Comparison of ENCODE assay signal across 1 cellular context in genomic region chr1:16021681-16022080, GRCh38.
TF ChIP-seq lines count a peak whose summit lies in the region.

Gene CLCNKA (plus strand): TSS chr1:16022036. CDS start chr1:16022620, 584 bp downstream.

TF ChIP-seq in K562, 482 proteins besides CTCF, POLR2A, EP300 and RAD21 (continued from another document):
- no peak for TF ChIP-seq CHD7 (IDR thresholded peaks at IDR 0.05; ENCODE audit: low read depth, low read length)
- TF ChIP-seq PHF8 (IDR thresholded peaks at IDR 0.05; ENCODE audit: borderline replicate concordance, low read length): no peak
- TF ChIP-seq CBX2 (IDR thresholded peaks at IDR 0.05; ENCODE audit: insufficient read depth, low read length, poor library complexity, severe bottlenecking): no peak
- TF ChIP-seq FOXP4 (CRISPR knock-in tag; IDR thresholded peaks at IDR 0.05; ENCODE audit: borderline replicate concordance): no peak
